10 cellular contexts compared by ENCODE assay signal in the genomic region with DNA sequence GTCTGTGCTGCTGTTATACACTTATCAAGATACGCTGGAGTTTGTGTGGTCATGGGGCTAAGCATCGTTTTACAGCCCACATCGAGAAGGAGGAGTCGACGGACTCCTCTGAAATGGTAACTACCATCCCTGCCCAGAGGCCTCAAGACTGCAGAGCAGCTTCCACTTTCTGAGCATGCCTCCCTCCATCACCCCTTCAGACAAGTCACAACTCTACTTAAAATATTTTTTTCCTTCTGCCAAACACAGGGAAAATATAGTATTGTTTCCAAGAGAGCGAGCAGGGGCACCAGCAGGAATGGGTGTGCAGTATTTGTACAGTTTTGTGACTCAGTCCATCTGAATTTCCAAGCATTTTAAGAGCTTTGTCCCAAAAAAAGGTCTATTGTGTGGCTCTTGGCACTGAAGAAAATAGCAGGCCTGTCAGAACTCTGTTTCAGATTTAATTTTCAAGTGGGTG. TPM values are rescaled to one million over a fixed set of nuclear protein-coding genes. Genes with fewer than 3 reads are reported as not detected.
A peak's percentile ranks its signal among the peaks of the same experiment; 100 is the strongest.
DNase-seq lines count a peak whose midpoint lies in the region; ATAC-seq and TF ChIP-seq lines count a peak whose summit lies in the region.
"Had no signal": no experiment of that assay in that cellular context is flagged by ENCODE, and none has a peak within 500 bp of the region (broad histone marks: within the 10 kb centered on the region; RNA-seq: fewer than 3 reads in every experiment).

No MANE protein-coding gene starts in this region.

- H3K23ac ChIP-seq in IMR-90 (ENCODE audit: low read depth, low read length) = peak overlapping the region; percentile 44; the same call in 1 of the 2 replicates

- dilution Hi-C loops in IMR-90 (cut with HindIII; ENCODE audit: low sequenced_read_pairs, unreplicated experiment) = no loop called here

- no peak overlapping the region for H4K5ac ChIP-seq in IMR-90 (ENCODE audit: low read depth, low read length)

- H3K27me3 ChIP-seq in IMR-90 (ENCODE audit: control insufficient read depth, insufficient read depth, low read length) (no peaks in the 10 kb centered on the region), left ventricle myocardium inferior (ENCODE audit: low read depth) (no peaks in the 10 kb centered on the region), spleen (replicated peaks in 1 of 7) (no peaks in the 10 kb centered on the region)
- H3K27me3 ChIP-seq: body of pancreas had no signal

- no peak overlapping the region for H2BK5ac ChIP-seq in IMR-90 (ENCODE audit: low read depth, low read length, poor library complexity, severe bottlenecking)

- H3K4me3 ChIP-seq in IMR-90 (ENCODE audit: insufficient read depth, low read depth, low read length) (no peak overlapping the region), cardiac fibroblast (replicated peaks in 1 of 2; ENCODE audit: low read depth in 2 of 2, low read length in 2 of 2) (no peak overlapping the region), left ventricle myocardium inferior (no peak overlapping the region), spleen (no peak overlapping the region)
- H3K4me3 ChIP-seq: body of pancreas had no signal

- H2BK15ac ChIP-seq in IMR-90 (ENCODE audit: low read depth, low read length) = no peak overlapping the region

- no peaks in the 10 kb centered on the region for H4K20me1 ChIP-seq in IMR-90 (ENCODE audit: insufficient read depth, low read length)

- no peak overlapping the region for H3K9ac ChIP-seq in IMR-90 (ENCODE audit: low read depth, low read length)

- intact Hi-C loops in IMR-90 (cut with micrococcal nuclease) = no loop called here
- intact Hi-C loops in left ventricle myocardium inferior (cut with micrococcal nuclease) = no loop called here
- intact Hi-C loops in spleen (cut with DNase I; ENCODE audit: low total_unique reads) = no loop called here

- TF ChIP-seq RAD21 in IMR-90 (IDR thresholded peaks at IDR 0.05; ENCODE audit: low read length) = no peak

- no peak overlapping the region for H3K27ac ChIP-seq in IMR-90 (ENCODE audit: insufficient read depth, low read length)
- H3K27ac ChIP-seq in left ventricle myocardium inferior (replicated peaks) = peak overlapping the region; percentile 55
- H3K27ac ChIP-seq in spleen = no peak overlapping the region

- H4K8ac ChIP-seq in IMR-90 (ENCODE audit: low read depth in 2 of 2, low read length in 2 of 2) = peak overlapping the region in 1 of 2 experiments; percentile 15; a peak in 2 of 4 replicates

- peak overlapping the region; percentile 62 for H2AK5ac ChIP-seq in IMR-90 (ENCODE audit: low read depth, low read length)

- CTCF ChIA-PET in IMR-90 (lab: Yijun Ruan, JAX) = interaction anchor here (0.6 to 0.7 kb wide), 2 partner anchors 114 to 162 kb away, joined by 3 read pairs; no protein-coding TSS in a partner anchor

- H3K56ac ChIP-seq in IMR-90 (ENCODE audit: extremely low read depth, insufficient read depth, low read length) = no peak overlapping the region

- in situ Hi-C loops in IMR-90 (cut with MboI; ENCODE audit: low sequenced_read_pairs) = no loop called here

- 0 out of 2 replicates have a peak overlapping the region, but pooled peaks have one; percentile 59 for H3K14ac ChIP-seq in IMR-90 (replicated peaks; ENCODE audit: low read depth, low read length)

- H3K36me3 ChIP-seq in IMR-90 (ENCODE audit: control insufficient read depth, insufficient read depth, low read length) = no peaks in the 10 kb centered on the region
- peaks cover 12% of the 10 kb centered on the region for H3K36me3 ChIP-seq in left ventricle myocardium inferior
- H3K36me3 ChIP-seq in spleen = no peaks in the 10 kb centered on the region

- no peak overlapping the region for H3K4me2 ChIP-seq in IMR-90 (ENCODE audit: low read depth, low read length)

- no peak overlapping the region for H3K18ac ChIP-seq in IMR-90 (ENCODE audit: low read depth, low read length)

- POLR2A ChIA-PET in IMR-90 (lab: Charles Lee; ENCODE audit: unreplicated experiment) = no interaction called here

- peak overlapping the region; percentile 73 for H2AK9ac ChIP-seq in IMR-90 (replicated peaks; ENCODE audit: low read depth, low read length, poor library complexity)

- peak overlapping the region; percentile 56 for H3K4ac ChIP-seq in IMR-90 (ENCODE audit: low read depth, low read length)

- H3K4me1 ChIP-seq in IMR-90 (ENCODE audit: control insufficient read depth, insufficient read depth, low read length) (peaks cover 12% of the 10 kb centered on the region), left ventricle myocardium inferior (peaks cover 52% of the 10 kb centered on the region), spleen (peaks cover 0 to 17% (median 0%) of the 10 kb centered on the region in 6 donors)

- no TSS peak for BruUV-seq in IMR-90 (replicated peaks; lab: Mats Ljungman, UMichigan)

- TF ChIP-seq CTCF in IMR-90 (conservative IDR thresholded peaks at IDR 0.05; ENCODE audit: low read depth, low read length) = no peak
- TF ChIP-seq CTCF in cardiac fibroblast (IDR thresholded peaks at IDR 0.05; ENCODE audit: low read depth, low read length) = no peak
- TF ChIP-seq CTCF in left ventricle myocardium inferior (IDR thresholded peaks at IDR 0.05; ENCODE audit: borderline replicate concordance) = no peak
- TF ChIP-seq CTCF in spleen (IDR thresholded peaks at IDR 0.05 in 8 of 11, conservative IDR thresholded peaks at IDR 0.05 in 3 of 11) = no peak

- peak overlapping the region; percentile 83 for H2AFZ ChIP-seq in IMR-90 (replicated peaks; ENCODE audit: low read length, poor library complexity)

- H4K91ac ChIP-seq in IMR-90 (ENCODE audit: insufficient read depth, low read depth, low read length) = no peak overlapping the region

- peak overlapping the region; percentile 88 for H2BK120ac ChIP-seq in IMR-90 (ENCODE audit: low read depth, low read length)

- H3K9me1 ChIP-seq in IMR-90 (ENCODE audit: insufficient read depth, low read length) = peaks cover 6% of the 10 kb centered on the region; the same call in 1 of the 2 replicates

- H3K9me3 ChIP-seq in IMR-90 (ENCODE audit: control insufficient read depth, insufficient read depth, low read length) = no peaks in the 10 kb centered on the region
- peaks cover 10% of the 10 kb centered on the region for H3K9me3 ChIP-seq in left ventricle myocardium inferior (replicated peaks)
- H3K9me3 ChIP-seq in spleen = peaks cover 0 to 13% (median 9%) of the 10 kb centered on the region in 8 donors
- H3K9me3 ChIP-seq: body of pancreas had no signal

- DNase-seq in IMR-90 (peak; percentile 43), cardiac fibroblast (ENCODE audit: low read depth in 2 of 2) (peak; percentile 74 to 78), left ventricle myocardium inferior (no peak), superior temporal gyrus (ENCODE audit: extremely low spot score) (peak; percentile 89), spleen (no peak)
- DNase-seq: body of pancreas, NCI-H1048 had no signal

- ATAC-seq in IMR-90 (ENCODE audit: low read depth) (peak; percentile 62), GM19035 (IDR thresholded peaks at IDR 0.05; ENCODE audit: unreplicated experiment) (no peak), GM18867 (IDR thresholded peaks at IDR 0.05; ENCODE audit: unreplicated experiment) (no peak), GM18505 (IDR thresholded peaks at IDR 0.05; ENCODE audit: unreplicated experiment) (no peak)

- peak overlapping the region; percentile 39 for H2BK20ac ChIP-seq in IMR-90 (ENCODE audit: low read depth, low read length)

- no CpG with 5 or more reads among the region's 6 CpGs for WGBS in IMR-90 (ENCODE audit: extremely low coverage in 2 of 2, insufficient read length in 1 of 2), 2 experiments
- WGBS in spleen, 5 donors = 77 to 88% (median 83%) methylated on average over 6 of the region's 6 CpGs

- TF ChIP-seq POLR2A in IMR-90 (IDR thresholded peaks at IDR 0.05; ENCODE audit: low read depth, low read length) (no peak), spleen (IDR thresholded peaks at IDR 0.05) (no peak), GM18505 (IDR thresholded peaks at IDR 0.05; ENCODE audit: borderline replicate concordance, extremely low read depth, insufficient read depth, insufficient read length) (no peak)

- H3K79me1 ChIP-seq in IMR-90 (ENCODE audit: low read depth in 1 of 2, low read length in 2 of 2) = peaks cover 0 to 5% of the 10 kb centered on the region in 2 experiments; a peak in 1 of 4 replicates

TF ChIP-seq in IMR-90, 13 proteins besides CTCF, POLR2A, EP300 and RAD21 (continues in another document):
- TF ChIP-seq CEBPB (IDR thresholded peaks at IDR 0.05; ENCODE audit: low read depth, low read length) (no peak), MAFK (IDR thresholded peaks at IDR 0.05; ENCODE audit: low read depth, low read length) (no peak), CHD1 (IDR thresholded peaks at IDR 0.05; ENCODE audit: low read depth, low read length) (no peak), FOS (IDR thresholded peaks at IDR 0.05; ENCODE audit: low read depth, low read length) (no peak)
- TF ChIP-seq, protein P1, sequence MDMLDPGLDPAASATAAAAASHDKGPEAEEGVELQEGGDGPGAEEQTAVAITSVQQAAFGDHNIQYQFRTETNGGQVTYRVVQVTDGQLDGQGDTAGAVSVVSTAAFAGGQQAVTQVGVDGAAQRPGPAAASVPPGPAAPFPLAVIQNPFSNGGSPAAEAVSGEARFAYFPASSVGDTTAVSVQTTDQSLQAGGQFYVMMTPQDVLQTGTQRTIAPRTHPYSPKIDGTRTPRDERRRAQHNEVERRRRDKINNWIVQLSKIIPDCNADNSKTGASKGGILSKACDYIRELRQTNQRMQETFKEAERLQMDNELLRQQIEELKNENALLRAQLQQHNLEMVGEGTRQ (IDR thresholded peaks at IDR 0.05; ENCODE audit: low read depth, low read length) = no peak

RNA-seq across cellular contexts. Expression of a gene that starts 14.1 kb away (rescaled TPM):
- 0.72 and 0.83 TPM in 2 replicates for total RNA-seq in IMR-90 (2012; rRNA removed)
- 1.1 and 1.3 TPM in 2 replicates for polyA plus RNA-seq in IMR-90 (2012; rRNA removed)
- 0.85 and 1.1 TPM in 2 replicates for polyA plus RNA-seq in IMR-90 (2012; cell fraction: cytosol; rRNA removed)
- 1.2 and 1.5 TPM in 2 replicates for polyA plus RNA-seq in IMR-90 (2012; cell fraction: nucleus; rRNA removed; ENCODE audit: low replicate concordance)
- 13.9 TPM for total RNA-seq in left ventricle myocardium inferior
- 10 to 100 TPM; 19.3 to 39.4 (median 28.7) TPM for total RNA-seq in spleen
- 10 to 100 TPM; 11.9 to 18.2 (median 16.2) TPM for polyA plus RNA-seq in spleen

RNA-seq across cellular contexts. Expression of a gene that starts 33.8 kb away (rescaled TPM):
- total RNA-seq in IMR-90 (2012; rRNA removed) (12.7 and 14.2 TPM in 2 replicates), left ventricle myocardium inferior (13.8 TPM), spleen (10 to 100 TPM; 11.6 to 20.8 (median 12.4) TPM)
- polyA plus RNA-seq in IMR-90 (2012; rRNA removed) (9.2 and 9.7 TPM in 2 replicates), spleen (1 to 10 TPM; 2.0 to 3.6 (median 2.5) TPM)
- 3.4 and 4.1 TPM in 2 replicates for polyA plus RNA-seq in IMR-90 (2012; cell fraction: cytosol; rRNA removed)
- 12.4 and 16.0 TPM in 2 replicates for polyA plus RNA-seq in IMR-90 (2012; cell fraction: nucleus; rRNA removed; ENCODE audit: low replicate concordance)

Comparison
In these comparisons a context has a peak if more than half of its experiments do, and no peak if none do; other contexts are left out.
1. DNase-seq: peak in IMR-90 (single experiment), cardiac fibroblast (2 of 2) and superior temporal gyrus (single experiment); none in left ventricle myocardium inferior (single experiment) and spleen (single experiment).